In the genomic region with DNA sequence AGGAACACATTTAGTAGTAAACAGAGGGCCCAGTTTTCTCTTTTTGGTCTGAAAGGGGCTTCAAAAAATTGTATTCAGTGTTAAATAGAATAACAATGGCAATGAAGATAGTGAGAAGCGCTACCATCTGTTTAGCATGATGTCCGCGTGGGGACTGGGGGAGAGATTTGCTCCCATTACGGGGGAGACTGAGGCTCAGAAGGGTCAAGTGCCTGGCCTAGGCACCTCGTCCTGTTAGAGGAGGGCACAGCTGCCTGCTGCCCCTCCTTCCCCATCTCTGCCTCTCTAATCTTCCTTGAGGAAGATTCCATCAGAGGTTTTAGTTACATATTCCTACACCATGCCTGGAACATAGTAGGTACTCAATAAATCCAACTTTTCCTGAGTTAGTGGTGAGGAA, we compare ENCODE assay signal across 1 cellular context.
TF ChIP-seq lines count a peak whose summit lies in the region.

No MANE protein-coding gene starts in this region.

TF ChIP-seq in HepG2, 621 proteins besides CTCF, POLR2A, EP300 and RAD21:
- TF ChIP-seq GATA4 (IDR thresholded peaks at IDR 0.05; ENCODE audit: borderline replicate concordance, low read depth) (no peak), MBNL3 (CRISPR knock-in tag; conservative IDR thresholded peaks at IDR 0.05) (no peak), GTF2F1 (IDR thresholded peaks at IDR 0.05; ENCODE audit: low read length) (no peak), PAWR (CRISPR knock-in tag; IDR thresholded peaks at IDR 0.05; ENCODE audit: borderline replicate concordance) (no peak), NCOA5 (CRISPR knock-in tag; IDR thresholded peaks at IDR 0.05) (no peak)
- TF ChIP-seq, protein P1, sequence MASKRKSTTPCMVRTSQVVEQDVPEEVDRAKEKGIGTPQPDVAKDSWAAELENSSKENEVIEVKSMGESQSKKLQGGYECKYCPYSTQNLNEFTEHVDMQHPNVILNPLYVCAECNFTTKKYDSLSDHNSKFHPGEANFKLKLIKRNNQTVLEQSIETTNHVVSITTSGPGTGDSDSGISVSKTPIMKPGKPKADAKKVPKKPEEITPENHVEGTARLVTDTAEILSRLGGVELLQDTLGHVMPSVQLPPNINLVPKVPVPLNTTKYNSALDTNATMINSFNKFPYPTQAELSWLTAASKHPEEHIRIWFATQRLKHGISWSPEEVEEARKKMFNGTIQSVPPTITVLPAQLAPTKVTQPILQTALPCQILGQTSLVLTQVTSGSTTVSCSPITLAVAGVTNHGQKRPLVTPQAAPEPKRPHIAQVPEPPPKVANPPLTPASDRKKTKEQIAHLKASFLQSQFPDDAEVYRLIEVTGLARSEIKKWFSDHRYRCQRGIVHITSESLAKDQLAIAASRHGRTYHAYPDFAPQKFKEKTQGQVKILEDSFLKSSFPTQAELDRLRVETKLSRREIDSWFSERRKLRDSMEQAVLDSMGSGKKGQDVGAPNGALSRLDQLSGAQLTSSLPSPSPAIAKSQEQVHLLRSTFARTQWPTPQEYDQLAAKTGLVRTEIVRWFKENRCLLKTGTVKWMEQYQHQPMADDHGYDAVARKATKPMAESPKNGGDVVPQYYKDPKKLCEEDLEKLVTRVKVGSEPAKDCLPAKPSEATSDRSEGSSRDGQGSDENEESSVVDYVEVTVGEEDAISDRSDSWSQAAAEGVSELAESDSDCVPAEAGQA (IDR thresholded peaks at IDR 0.05; ENCODE audit: low read depth): no peak
- TF ChIP-seq, protein P1 (CRISPR knock-in tag; IDR thresholded peaks at IDR 0.05; ENCODE audit: borderline replicate concordance): no peak
- TF ChIP-seq, protein P2, sequence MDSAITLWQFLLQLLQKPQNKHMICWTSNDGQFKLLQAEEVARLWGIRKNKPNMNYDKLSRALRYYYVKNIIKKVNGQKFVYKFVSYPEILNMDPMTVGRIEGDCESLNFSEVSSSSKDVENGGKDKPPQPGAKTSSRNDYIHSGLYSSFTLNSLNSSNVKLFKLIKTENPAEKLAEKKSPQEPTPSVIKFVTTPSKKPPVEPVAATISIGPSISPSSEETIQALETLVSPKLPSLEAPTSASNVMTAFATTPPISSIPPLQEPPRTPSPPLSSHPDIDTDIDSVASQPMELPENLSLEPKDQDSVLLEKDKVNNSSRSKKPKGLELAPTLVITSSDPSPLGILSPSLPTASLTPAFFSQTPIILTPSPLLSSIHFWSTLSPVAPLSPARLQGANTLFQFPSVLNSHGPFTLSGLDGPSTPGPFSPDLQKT (CRISPR knock-in tag; IDR thresholded peaks at IDR 0.05; ENCODE audit: borderline replicate concordance): no peak
- TF ChIP-seq, protein P3, sequence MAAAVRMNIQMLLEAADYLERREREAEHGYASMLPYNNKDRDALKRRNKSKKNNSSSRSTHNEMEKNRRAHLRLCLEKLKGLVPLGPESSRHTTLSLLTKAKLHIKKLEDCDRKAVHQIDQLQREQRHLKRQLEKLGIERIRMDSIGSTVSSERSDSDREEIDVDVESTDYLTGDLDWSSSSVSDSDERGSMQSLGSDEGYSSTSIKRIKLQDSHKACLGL (CRISPR knock-in tag; IDR thresholded peaks at IDR 0.05): no peak
TF ChIP-seq in HepG2: peak in this region for 0.
